In the genomic region with DNA sequence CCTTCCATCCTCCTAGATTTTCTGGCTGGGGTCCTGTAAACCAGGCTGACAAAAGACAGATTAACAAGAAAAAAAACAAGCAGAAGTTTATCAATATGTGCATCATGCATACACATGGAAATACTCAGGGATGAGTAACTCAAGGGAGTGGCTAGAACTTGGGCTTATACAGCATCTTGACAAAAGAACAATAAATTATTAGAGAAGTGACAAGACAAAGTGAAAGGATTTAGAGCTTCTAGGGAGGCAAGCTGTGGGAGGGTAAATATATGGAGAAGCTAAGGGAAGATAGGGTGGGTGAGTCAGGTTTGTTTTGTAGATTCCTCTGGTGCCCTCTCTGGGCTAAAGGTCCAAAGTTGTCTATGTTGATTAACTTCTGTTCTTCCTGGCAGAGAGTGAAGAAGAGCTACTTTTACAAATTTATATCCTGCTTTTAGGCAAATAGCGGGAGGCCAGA, we compare ENCODE assay signal across 1 cellular context.
A peak's percentile ranks its signal among the peaks of the same experiment; 100 is the strongest.
TF ChIP-seq lines count a peak whose summit lies in the region.

No MANE protein-coding gene starts in this region.

TF ChIP-seq in K562, 482 proteins besides CTCF, POLR2A, EP300 and RAD21 (continued from another document):
- TF ChIP-seq, protein P1, sequence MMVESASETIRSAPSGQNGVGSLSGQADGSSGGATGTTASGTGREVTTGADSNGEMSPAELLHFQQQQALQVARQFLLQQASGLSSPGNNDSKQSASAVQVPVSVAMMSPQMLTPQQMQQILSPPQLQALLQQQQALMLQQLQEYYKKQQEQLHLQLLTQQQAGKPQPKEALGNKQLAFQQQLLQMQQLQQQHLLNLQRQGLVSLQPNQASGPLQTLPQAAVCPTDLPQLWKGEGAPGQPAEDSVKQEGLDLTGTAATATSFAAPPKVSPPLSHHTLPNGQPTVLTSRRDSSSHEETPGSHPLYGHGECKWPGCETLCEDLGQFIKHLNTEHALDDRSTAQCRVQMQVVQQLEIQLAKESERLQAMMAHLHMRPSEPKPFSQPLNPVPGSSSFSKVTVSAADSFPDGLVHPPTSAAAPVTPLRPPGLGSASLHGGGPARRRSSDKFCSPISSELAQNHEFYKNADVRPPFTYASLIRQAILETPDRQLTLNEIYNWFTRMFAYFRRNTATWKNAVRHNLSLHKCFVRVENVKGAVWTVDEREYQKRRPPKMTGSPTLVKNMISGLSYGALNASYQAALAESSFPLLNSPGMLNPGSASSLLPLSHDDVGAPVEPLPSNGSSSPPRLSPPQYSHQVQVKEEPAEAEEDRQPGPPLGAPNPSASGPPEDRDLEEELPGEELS (CRISPR knock-in tag; IDR thresholded peaks at IDR 0.05; ENCODE audit: borderline replicate concordance), result no peak
- TF ChIP-seq LCOR (CRISPR knock-in tag; IDR thresholded peaks at IDR 0.05) (peak; percentile 67; the same call in 1 of the 2 replicates), POLR3G (IDR thresholded peaks at IDR 0.05; ENCODE audit: extremely low read depth, insufficient read length, insufficient replicate concordance) (no peak), MTA2 (IDR thresholded peaks at IDR 0.05; ENCODE audit: low read depth) (peak; percentile 20; the same call in 1 of the 2 replicates), JUND (IDR thresholded peaks at IDR 0.05; ENCODE audit: borderline replicate concordance, low read depth, low read length) (peak; percentile 46; the same call in 1 of the 2 replicates), JUND (tag; IDR thresholded peaks at IDR 0.05; ENCODE audit: borderline replicate concordance, low read depth, low read length) (peak; percentile 60; the same call in 2 of the 3 replicates), TEAD4 (IDR thresholded peaks at IDR 0.05; ENCODE audit: low read length) (peak; percentile 36), TEAD4 (CRISPR knock-in tag; IDR thresholded peaks at IDR 0.05; ENCODE audit: borderline replicate concordance) (no peak), ZKSCAN8 (CRISPR knock-in tag; IDR thresholded peaks at IDR 0.05) (0 out of 2 replicates have a peak, but pooled peaks have one; percentile 57), FOXA3 (CRISPR knock-in tag; conservative IDR thresholded peaks at IDR 0.05 in 1 of 2, IDR thresholded peaks at IDR 0.05 in 1 of 2) (peak in 1 of 2 experiments; percentile 65; a peak in 2 of 4 replicates), KDM1A (IDR thresholded peaks at IDR 0.05) (peak; percentile 79 to 83), TCF3 (CRISPR knock-in tag; IDR thresholded peaks at IDR 0.05) (peak; percentile 61), HNRNPUL1 (IDR thresholded peaks at IDR 0.05; ENCODE audit: low read length) (no peak), MAFG (tag; conservative IDR thresholded peaks at IDR 0.05) (peak; percentile 59), FOSL1 (tag; conservative IDR thresholded peaks at IDR 0.05) (peak; percentile 95), ARID1B (IDR thresholded peaks at IDR 0.05) (peak; percentile 69), RCOR1 (IDR thresholded peaks at IDR 0.05; ENCODE audit: borderline replicate concordance in 1 of 2, low read depth in 2 of 2, low read length in 2 of 2) (peak in 1 of 2 experiments; percentile 57; a peak in 1 of 4 replicates), NFIC (IDR thresholded peaks at IDR 0.05) (0 out of 2 replicates have a peak, but pooled peaks have one; percentile 16), CREM (IDR thresholded peaks at IDR 0.05; ENCODE audit: low read depth) (peak; percentile 30; the same call in 1 of the 2 replicates), CBFA2T2 (conservative IDR thresholded peaks at IDR 0.05) (peak; percentile 56), FOXK2 (conservative IDR thresholded peaks at IDR 0.05 in 1 of 2, IDR thresholded peaks at IDR 0.05 in 1 of 2; ENCODE audit: low read depth in 2 of 2) (peak; percentile 40 to 48; a peak in 1 of 4 replicates), TEAD1 (CRISPR knock-in tag; IDR thresholded peaks at IDR 0.05) (peak in 1 of 2 experiments; percentile 39; a peak in 1 of 4 replicates), ZNF263 (CRISPR knock-in tag; IDR thresholded peaks at IDR 0.05; ENCODE audit: borderline replicate concordance) (no peak), MAFK (IDR thresholded peaks at IDR 0.05; ENCODE audit: low read length) (0 out of 2 replicates have a peak, but pooled peaks have one; percentile 3), MCM5 (IDR thresholded peaks at IDR 0.05; ENCODE audit: low read depth) (no peak), BACH1 (tag; IDR thresholded peaks at IDR 0.05) (peak; percentile 15; the same call in 1 of the 2 replicates), DACH1 (IDR thresholded peaks at IDR 0.05; ENCODE audit: partially characterized antibody) (peak; percentile 6), CTBP1 (IDR thresholded peaks at IDR 0.05; ENCODE audit: borderline replicate concordance) (0 out of 2 replicates have a peak, but pooled peaks have one; percentile 16), SMARCE1 (IDR thresholded peaks at IDR 0.05) (peak; percentile 46; the same call in 1 of the 2 replicates), CBFA2T3 (IDR thresholded peaks at IDR 0.05) (peak; percentile 79), NCOR1 (IDR thresholded peaks at IDR 0.05) (peak; percentile 54), MEIS2 (IDR thresholded peaks at IDR 0.05; ENCODE audit: partially characterized antibody) (peak; percentile 96), DPF2 (IDR thresholded peaks at IDR 0.05) (peak; percentile 54), JUN (IDR thresholded peaks at IDR 0.05; ENCODE audit: borderline replicate concordance, low read depth, low read length) (peak; percentile 34; the same call in 1 of the 2 replicates), JUN (CRISPR knock-in tag; IDR thresholded peaks at IDR 0.05; ENCODE audit: borderline replicate concordance) (no peak), SOX6 (IDR thresholded peaks at IDR 0.05) (peak; percentile 84), MCM7 (IDR thresholded peaks at IDR 0.05) (no peak), MEF2D (tag; conservative IDR thresholded peaks at IDR 0.05; ENCODE audit: low read depth) (no peak), MECOM (CRISPR knock-in tag; IDR thresholded peaks at IDR 0.05) (peak; percentile 48; the same call in 1 of the 2 replicates), MAZ (CRISPR knock-in tag; conservative IDR thresholded peaks at IDR 0.05 in 1 of 2, IDR thresholded peaks at IDR 0.05 in 1 of 2) (peak in 1 of 2 experiments; percentile 40; a peak in 1 of 4 replicates), SMARCA4 (IDR thresholded peaks at IDR 0.05) (peak; percentile 58; the same call in 1 of the 2 replicates), ZNF766 (CRISPR knock-in tag; conservative IDR thresholded peaks at IDR 0.05) (peak; percentile 71), HNRNPLL (IDR thresholded peaks at IDR 0.05; ENCODE audit: low read depth, low read length, poor library complexity, severe bottlenecking) (no peak)
- TF ChIP-seq, protein P2, sequence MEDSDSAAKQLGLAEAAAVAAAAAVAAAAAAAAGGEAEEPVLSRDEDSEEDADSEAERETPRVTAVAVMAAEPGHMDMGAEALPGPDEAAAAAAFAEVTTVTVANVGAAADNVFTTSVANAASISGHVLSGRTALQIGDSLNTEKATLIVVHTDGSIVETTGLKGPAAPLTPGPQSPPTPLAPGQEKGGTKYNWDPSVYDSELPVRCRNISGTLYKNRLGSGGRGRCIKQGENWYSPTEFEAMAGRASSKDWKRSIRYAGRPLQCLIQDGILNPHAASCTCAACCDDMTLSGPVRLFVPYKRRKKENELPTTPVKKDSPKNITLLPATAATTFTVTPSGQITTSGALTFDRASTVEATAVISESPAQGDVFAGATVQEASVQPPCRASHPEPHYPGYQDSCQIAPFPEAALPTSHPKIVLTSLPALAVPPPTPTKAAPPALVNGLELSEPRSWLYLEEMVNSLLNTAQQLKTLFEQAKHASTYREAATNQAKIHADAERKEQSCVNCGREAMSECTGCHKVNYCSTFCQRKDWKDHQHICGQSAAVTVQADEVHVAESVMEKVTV (CRISPR knock-in tag; IDR thresholded peaks at IDR 0.05), result peak; percentile 33; the same call in 1 of the 2 replicates
- TF ChIP-seq, protein P3, sequence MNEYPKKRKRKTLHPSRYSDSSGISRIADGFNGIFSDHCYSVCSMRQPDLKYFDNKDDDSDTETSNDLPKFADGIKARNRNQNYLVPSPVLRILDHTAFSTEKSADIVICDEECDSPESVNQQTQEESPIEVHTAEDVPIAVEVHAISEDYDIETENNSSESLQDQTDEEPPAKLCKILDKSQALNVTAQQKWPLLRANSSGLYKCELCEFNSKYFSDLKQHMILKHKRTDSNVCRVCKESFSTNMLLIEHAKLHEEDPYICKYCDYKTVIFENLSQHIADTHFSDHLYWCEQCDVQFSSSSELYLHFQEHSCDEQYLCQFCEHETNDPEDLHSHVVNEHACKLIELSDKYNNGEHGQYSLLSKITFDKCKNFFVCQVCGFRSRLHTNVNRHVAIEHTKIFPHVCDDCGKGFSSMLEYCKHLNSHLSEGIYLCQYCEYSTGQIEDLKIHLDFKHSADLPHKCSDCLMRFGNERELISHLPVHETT (CRISPR knock-in tag; conservative IDR thresholded peaks at IDR 0.05 in 1 of 2, IDR thresholded peaks at IDR 0.05 in 1 of 2), result no peak
- TF ChIP-seq, protein P4, sequence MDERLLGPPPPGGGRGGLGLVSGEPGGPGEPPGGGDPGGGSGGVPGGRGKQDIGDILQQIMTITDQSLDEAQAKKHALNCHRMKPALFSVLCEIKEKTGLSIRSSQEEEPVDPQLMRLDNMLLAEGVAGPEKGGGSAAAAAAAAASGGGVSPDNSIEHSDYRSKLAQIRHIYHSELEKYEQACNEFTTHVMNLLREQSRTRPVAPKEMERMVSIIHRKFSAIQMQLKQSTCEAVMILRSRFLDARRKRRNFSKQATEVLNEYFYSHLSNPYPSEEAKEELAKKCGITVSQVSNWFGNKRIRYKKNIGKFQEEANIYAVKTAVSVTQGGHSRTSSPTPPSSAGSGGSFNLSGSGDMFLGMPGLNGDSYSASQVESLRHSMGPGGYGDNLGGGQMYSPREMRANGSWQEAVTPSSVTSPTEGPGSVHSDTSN (CRISPR knock-in tag; IDR thresholded peaks at IDR 0.05; ENCODE audit: low read depth), result no peak
- TF ChIP-seq, protein P4 (tag; conservative IDR thresholded peaks at IDR 0.05; ENCODE audit: low read depth), result peak; percentile 97
- TF ChIP-seq, protein P5, sequence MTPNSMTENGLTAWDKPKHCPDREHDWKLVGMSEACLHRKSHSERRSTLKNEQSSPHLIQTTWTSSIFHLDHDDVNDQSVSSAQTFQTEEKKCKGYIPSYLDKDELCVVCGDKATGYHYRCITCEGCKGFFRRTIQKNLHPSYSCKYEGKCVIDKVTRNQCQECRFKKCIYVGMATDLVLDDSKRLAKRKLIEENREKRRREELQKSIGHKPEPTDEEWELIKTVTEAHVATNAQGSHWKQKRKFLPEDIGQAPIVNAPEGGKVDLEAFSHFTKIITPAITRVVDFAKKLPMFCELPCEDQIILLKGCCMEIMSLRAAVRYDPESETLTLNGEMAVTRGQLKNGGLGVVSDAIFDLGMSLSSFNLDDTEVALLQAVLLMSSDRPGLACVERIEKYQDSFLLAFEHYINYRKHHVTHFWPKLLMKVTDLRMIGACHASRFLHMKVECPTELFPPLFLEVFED (CRISPR knock-in tag; conservative IDR thresholded peaks at IDR 0.05), result no peak; the same call in 1 of the 2 replicates
- TF ChIP-seq, protein P6, sequence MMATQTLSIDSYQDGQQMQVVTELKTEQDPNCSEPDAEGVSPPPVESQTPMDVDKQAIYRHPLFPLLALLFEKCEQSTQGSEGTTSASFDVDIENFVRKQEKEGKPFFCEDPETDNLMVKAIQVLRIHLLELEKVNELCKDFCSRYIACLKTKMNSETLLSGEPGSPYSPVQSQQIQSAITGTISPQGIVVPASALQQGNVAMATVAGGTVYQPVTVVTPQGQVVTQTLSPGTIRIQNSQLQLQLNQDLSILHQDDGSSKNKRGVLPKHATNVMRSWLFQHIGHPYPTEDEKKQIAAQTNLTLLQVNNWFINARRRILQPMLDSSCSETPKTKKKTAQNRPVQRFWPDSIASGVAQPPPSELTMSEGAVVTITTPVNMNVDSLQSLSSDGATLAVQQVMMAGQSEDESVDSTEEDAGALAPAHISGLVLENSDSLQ (IDR thresholded peaks at IDR 0.05), result peak; percentile 91
TF ChIP-seq in K562: peak in this region for 38.
